Comparison of ENCODE assay signal across 30 cellular contexts in the genomic region with DNA sequence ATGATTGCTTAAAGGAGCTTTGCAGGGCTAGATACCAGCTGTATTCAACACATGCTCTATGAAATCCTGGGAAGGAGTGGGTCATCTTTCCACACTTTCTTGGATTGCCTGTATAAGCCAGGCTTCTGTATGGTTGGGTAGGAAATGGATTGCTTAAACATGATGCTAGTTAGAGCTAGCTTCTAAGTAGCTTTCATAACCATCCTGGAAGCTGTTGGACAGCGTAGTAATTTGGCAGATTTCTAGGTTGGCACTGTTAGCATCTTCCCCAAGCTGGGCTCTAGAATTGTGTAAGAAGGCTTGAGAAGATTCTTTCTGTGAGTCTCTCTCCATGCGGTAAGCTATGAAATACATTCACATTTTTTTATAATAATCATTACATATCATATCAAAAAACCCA.
"Had no signal": no experiment of that assay in that cellular context is flagged by ENCODE, and none has a peak within 500 bp of the region (broad histone marks: within the 10 kb centered on the region; RNA-seq: fewer than 3 reads in every experiment).

No MANE protein-coding gene starts in this region.

- H3K9me3 ChIP-seq: adrenal gland, ascending aorta had no signal

- H3K27ac ChIP-seq: adrenal gland, ascending aorta, cardiac muscle cell, VCaP had no signal

- DNase-seq: activated B cell treated with CpG ODN at 0.5 μM for 24 hours; activated CD4-positive, alpha-beta memory T cell treated with anti-CD3 and anti-CD28 coated beads for 36 hours; activated CD4-positive, alpha-beta T cell treated with anti-CD3 and anti-CD28 coated beads for 4 hours; activated CD4-positive, alpha-beta T cell treated with anti-CD3 and anti-CD28 coated beads, Interleukin-2, amount 10 ng/mL, durations not matched to agents 24 days and 14 days; activated CD4-positive, alpha-beta T cell treated with anti-CD3 and anti-CD28 coated beads, Interleukin-2, amount 50 U/mL, for 1 hour; activated CD4-positive, alpha-beta T cell treated with anti-CD3 and anti-CD28 coated beads, Interleukin-2, amount 50 U/mL, for 4 hours; activated CD4-positive, CD25-positive, alpha-beta regulatory T cell treated with anti-CD3 and anti-CD28 coated beads, Interleukin-2, amount 50 U/mL, for 72 hours; activated CD8-positive, alpha-beta memory T cell treated with anti-CD3 and anti-CD28 coated beads, Interleukin-2, amount 50 U/mL, for 4 hours; activated CD8-positive, alpha-beta T cell treated with anti-CD3 and anti-CD28 coated beads for 36 hours; activated effector memory CD4-positive, alpha-beta T cell treated with anti-CD3 and anti-CD28 coated beads, Interleukin-2, amount 50 U/mL, for 16 hours; activated gamma-delta T cell treated with Interleukin-2 at 50 U/mL for 16 hours; activated naive CD4-positive, alpha-beta T cell; activated naive CD4-positive, alpha-beta T cell treated with anti-CD3 and anti-CD28 coated beads for 36 hours; activated naive CD4-positive, alpha-beta T cell treated with anti-CD3 and anti-CD28 coated beads, Interleukin-2, amount 50 U/mL, for 16 hours; activated naive CD8-positive, alpha-beta T cell treated with anti-CD3 and anti-CD28 coated beads for 36 hours; activated T-cell treated with anti-CD3 and anti-CD28 coated beads for 4 hours; activated T-cell treated with anti-CD3 and anti-CD28 coated beads, Interleukin-2, amount 50 U/mL, for 1 hour; activated T-cell treated with anti-CD3 and anti-CD28 coated beads, Interleukin-2, amount 50 U/mL, for 4 hours; activated T-cell treated with anti-CD3 and anti-CD28 coated beads, Interleukin-2, amount 50 U/mL, for 72 hours; adrenal gland; amniotic stem cell; caudate nucleus; cerebellar nuclear complex; T-helper 2 cell; T-helper 9 cell had no signal

- H3K27me3 ChIP-seq: adrenal gland, ascending aorta, cardiac muscle cell had no signal

- H3K4me3 ChIP-seq: adrenal gland, ascending aorta, cardiac muscle cell had no signal

- ATAC-seq: activated CD8-positive, alpha-beta T cell treated with anti-CD3 and anti-CD28 coated beads for 36 hours; activated naive CD4-positive, alpha-beta T cell treated with anti-CD3 and anti-CD28 coated beads, Interleukin-2, amount 50 U/mL, for 72 hours; activated T-cell treated with anti-CD3 and anti-CD28 coated beads, Interleukin-2, amount 50 U/mL, for 4 hours; activated T-cell treated with anti-CD3 and anti-CD28 coated beads, Interleukin-2, amount 50 U/mL, for 72 hours; activated T-helper 17 cell treated with anti-CD3 and anti-CD28 coated beads, Interleukin-2, amount 50 U/mL, for 72 hours had no signal

- H3K4me1 ChIP-seq: adrenal gland, ascending aorta had no signal

- H3K36me3 ChIP-seq: adrenal gland, ascending aorta, cardiac muscle cell had no signal
